In the genomic region with DNA sequence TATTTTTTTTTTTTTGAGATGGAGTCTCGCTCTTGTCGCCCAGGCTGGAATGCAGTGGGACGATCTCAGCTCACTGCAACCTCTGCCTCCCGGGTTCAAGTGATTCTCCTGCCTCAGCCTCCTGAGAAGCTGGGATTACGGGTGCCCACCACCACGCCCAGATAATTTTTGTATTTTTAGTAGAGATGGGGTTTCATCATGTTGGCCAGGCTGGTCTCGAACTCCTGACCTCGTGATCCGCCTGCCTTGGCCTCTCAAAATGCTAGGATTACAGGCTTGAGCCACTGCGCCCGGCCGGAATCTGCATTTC, we compare ENCODE assay signal across 8 cellular contexts. TPM values are rescaled to one million over a fixed set of nuclear protein-coding genes. Genes with fewer than 3 reads are reported as not detected.
DNase-seq lines count a peak whose midpoint lies in the region; ATAC-seq and TF ChIP-seq lines count a peak whose summit lies in the region.
"Not testable (repeated sequence)": the region's sequence is repeated elsewhere in the genome, so short reads cannot be mapped to it uniquely, and the experiment has no call there.

No MANE protein-coding gene starts in this region.

- H3K4me3 ChIP-seq in BE2C (ENCODE audit: low read depth, low read length) (peak overlapping the region; percentile 81), HUES64 (ENCODE audit: low read length) (peak overlapping the region; percentile 70), iPS-15b (ENCODE audit: low read depth, low read length) (peak overlapping the region; percentile 62)
- not testable (repeated sequence) for H3K4me3 ChIP-seq in endocrine pancreas (ENCODE audit: control insufficient read depth, insufficient read depth, low read length)

- H3K4me3 Mint-ChIP-seq in T-helper 2 cell treated with Interferon-gamma antibody and Interleukin-4, amounts not matched to agents 5 μg/mL and 100 μg/mL, for 36 hours, result peak overlapping the region; percentile 78
- H3K4me3 Mint-ChIP-seq in nephron progenitor cell, result peak overlapping the region; percentile 76
- peak overlapping the region; percentile 83 to 94 for H3K4me3 Mint-ChIP-seq in stimulated activated naive B cell treated with anti-CD40 and anti-IgM and Interleukin-4, amounts not matched to agents 10 μg/mL and 1 μg/mL and 100 μg/mL, for 72 hours

- H3K27me3 ChIP-seq in BE2C; HUES64 (ENCODE audit: insufficient read depth, low read length); endocrine pancreas (ENCODE audit: control insufficient read depth, insufficient read depth, low read length); iPS-15b (ENCODE audit: control insufficient read depth, insufficient read depth, low read length): not testable (repeated sequence)

- H3K4me1 ChIP-seq in BE2C, result peaks cover 40% of the 10 kb centered on the region
- peaks cover 25% of the 10 kb centered on the region for H3K4me1 ChIP-seq in HUES64 (ENCODE audit: insufficient read depth, low read length)
- H3K4me1 ChIP-seq in endocrine pancreas (ENCODE audit: control insufficient read depth, insufficient read depth, low read length), result not testable (repeated sequence)
- H3K4me1 ChIP-seq in iPS-15b (ENCODE audit: control insufficient read depth, insufficient read depth, low read length), result peaks cover 10% of the 10 kb centered on the region

- H3K9me3 ChIP-seq in BE2C; HUES64 (ENCODE audit: insufficient read depth, low read depth, low read length); endocrine pancreas (ENCODE audit: control insufficient read depth, low read length); iPS-15b (ENCODE audit: control insufficient read depth, insufficient read depth, low read length): not testable (repeated sequence)

- peak overlapping the region; percentile 55 for H3K27ac Mint-ChIP-seq in T-helper 2 cell treated with Interferon-gamma antibody and Interleukin-4, amounts not matched to agents 5 μg/mL and 100 μg/mL, for 36 hours
- not testable (repeated sequence) for H3K27ac Mint-ChIP-seq in nephron progenitor cell; stimulated activated naive B cell treated with anti-CD40 and anti-IgM and Interleukin-4, amounts not matched to agents 10 μg/mL and 1 μg/mL and 100 μg/mL, for 72 hours

- not testable (repeated sequence) for TF ChIP-seq CTCF in BE2C (IDR thresholded peaks at IDR 0.05; ENCODE audit: low read depth, low read length); nephron progenitor cell (IDR thresholded peaks at IDR 0.05)

- peak overlapping the region; percentile 88; the same call in 1 of the 2 replicates for H3K9ac ChIP-seq in HUES64 (ENCODE audit: low read depth, low read length)
- H3K9ac ChIP-seq in endocrine pancreas (ENCODE audit: control insufficient read depth, insufficient read depth, low read length), result peak overlapping the region; percentile 54
- H3K9ac ChIP-seq in iPS-15b (ENCODE audit: low read depth, low read length), result not testable (repeated sequence)

- ATAC-seq in stimulated activated naive B cell treated with anti-CD40 and anti-IgM and Interleukin-4, amounts not matched to agents 10 μg/mL and 1 μg/mL and 100 μg/mL, for 72 hours (replicated peaks), result not testable (repeated sequence)

- H3K36me3 ChIP-seq in BE2C; HUES64 (ENCODE audit: insufficient read depth, low read length); endocrine pancreas (ENCODE audit: control insufficient read depth, insufficient read depth, low read length); iPS-15b (ENCODE audit: control insufficient read depth, insufficient read depth, low read length): not testable (repeated sequence)

- not testable (repeated sequence) for H3K27ac ChIP-seq in HUES64 (ENCODE audit: low read depth, low read length)
- peak overlapping the region; percentile 96 for H3K27ac ChIP-seq in angular gyrus (ENCODE audit: low read depth, low read length)

- DNase-seq in BE2C; T-helper 2 cell treated with Interferon-gamma antibody and Interleukin-4, amounts not matched to agents 5 μg/mL and 100 μg/mL, for 36 hours (ENCODE audit: low spot score); nephron progenitor cell; stimulated activated naive B cell treated with anti-CD40 and anti-IgM and Interleukin-4, amounts not matched to agents 10 μg/mL and 1 μg/mL and 100 μg/mL, for 72 hours: not testable (repeated sequence)

- peaks cover 40% of the 10 kb centered on the region for H3K4me1 Mint-ChIP-seq in T-helper 2 cell treated with Interferon-gamma antibody and Interleukin-4, amounts not matched to agents 5 μg/mL and 100 μg/mL, for 36 hours (ENCODE audit: low read depth)
- H3K4me1 Mint-ChIP-seq in nephron progenitor cell, result peaks cover 67% of the 10 kb centered on the region
- H3K4me1 Mint-ChIP-seq in stimulated activated naive B cell treated with anti-CD40 and anti-IgM and Interleukin-4, amounts not matched to agents 10 μg/mL and 1 μg/mL and 100 μg/mL, for 72 hours, result peaks cover 39 to 56% of the 10 kb centered on the region in 2 donors

- H3K27me3 Mint-ChIP-seq in T-helper 2 cell treated with Interferon-gamma antibody and Interleukin-4, amounts not matched to agents 5 μg/mL and 100 μg/mL, for 36 hours (ENCODE audit: low read depth), result not testable (repeated sequence)
- peaks cover 13% of the 10 kb centered on the region for H3K27me3 Mint-ChIP-seq in nephron progenitor cell (ENCODE audit: low read depth, poor library complexity)
- peaks cover 9 to 32% of the 10 kb centered on the region in 2 donors for H3K27me3 Mint-ChIP-seq in stimulated activated naive B cell treated with anti-CD40 and anti-IgM and Interleukin-4, amounts not matched to agents 10 μg/mL and 1 μg/mL and 100 μg/mL, for 72 hours

- H3K9me3 Mint-ChIP-seq in T-helper 2 cell treated with Interferon-gamma antibody and Interleukin-4, amounts not matched to agents 5 μg/mL and 100 μg/mL, for 36 hours; nephron progenitor cell; stimulated activated naive B cell treated with anti-CD40 and anti-IgM and Interleukin-4, amounts not matched to agents 10 μg/mL and 1 μg/mL and 100 μg/mL, for 72 hours: not testable (repeated sequence)

- H3K36me3 Mint-ChIP-seq in T-helper 2 cell treated with Interferon-gamma antibody and Interleukin-4, amounts not matched to agents 5 μg/mL and 100 μg/mL, for 36 hours (ENCODE audit: low read depth); nephron progenitor cell (ENCODE audit: low read depth); stimulated activated naive B cell treated with anti-CD40 and anti-IgM and Interleukin-4, amounts not matched to agents 10 μg/mL and 1 μg/mL and 100 μg/mL, for 72 hours: not testable (repeated sequence)

- WGBS in HUES64, result 87% methylated on average over 12 of the region's 12 CpGs

RNA-seq across cellular contexts. Expression of a gene that starts 22.2 kb away (rescaled TPM):
- not detected for polyA plus RNA-seq in BE2C (2012; ENCODE audit: insufficient read depth, insufficient read length, low read depth)
- not detected for polyA plus RNA-seq in HUES64 (2013, experiment 1 of 2)
- polyA plus RNA-seq in HUES64 (2013, experiment 2 of 2), result 0.25 TPM

RNA-seq across cellular contexts. Expression of a gene that starts 39.5 kb away (rescaled TPM):
- polyA plus RNA-seq in BE2C (2012; ENCODE audit: insufficient read depth, insufficient read length, low read depth), result 12.0 TPM
- 91.6 TPM for polyA plus RNA-seq in HUES64 (2013, experiment 1 of 2)
- polyA plus RNA-seq in HUES64 (2013, experiment 2 of 2), result 99.2 TPM
